9 cellular contexts compared by ENCODE assay signal in the genomic region with DNA sequence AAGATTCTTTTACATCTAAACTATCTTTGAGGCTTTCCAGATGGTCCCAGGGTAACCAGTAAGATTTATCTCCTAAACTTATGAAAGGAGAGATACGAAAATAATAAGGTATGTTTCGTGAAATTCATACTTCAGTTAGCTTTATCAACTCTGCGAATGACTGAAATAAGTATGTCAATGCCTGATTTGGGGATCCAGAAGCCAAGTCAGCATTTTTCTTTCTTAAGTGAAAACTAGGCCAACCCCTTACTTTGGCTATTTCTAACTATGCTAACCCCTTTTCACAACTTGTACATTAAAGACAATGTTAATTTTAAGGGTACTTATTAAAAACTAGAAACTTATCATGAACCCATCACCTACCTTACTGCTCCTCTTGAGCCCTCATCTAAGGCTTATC.
"Had no signal": no experiment of that assay in that cellular context is flagged by ENCODE, and none has a peak within 500 bp of the region (broad histone marks: within the 10 kb centered on the region; RNA-seq: fewer than 3 reads in every experiment).

No MANE protein-coding gene starts in this region.

- H3K4me3 ChIP-seq: GM23338 had no signal

- DNase-seq: H9, HCEC 1CT, Karpas-422, KBM-7 had no signal

- H3K4me2 ChIP-seq: GM23338, KMS-11 had no signal

- ATAC-seq: GM23338 had no signal

- H3K9ac ChIP-seq: KMS-11 had no signal

- H3K27ac ChIP-seq: KMS-11 had no signal

- FAIRE-seq: H1, H54, HTR-8/SVneo had no signal

- H2AFZ ChIP-seq: GM23338 had no signal
